20 cellular contexts compared by ENCODE assay signal in the genomic region with DNA sequence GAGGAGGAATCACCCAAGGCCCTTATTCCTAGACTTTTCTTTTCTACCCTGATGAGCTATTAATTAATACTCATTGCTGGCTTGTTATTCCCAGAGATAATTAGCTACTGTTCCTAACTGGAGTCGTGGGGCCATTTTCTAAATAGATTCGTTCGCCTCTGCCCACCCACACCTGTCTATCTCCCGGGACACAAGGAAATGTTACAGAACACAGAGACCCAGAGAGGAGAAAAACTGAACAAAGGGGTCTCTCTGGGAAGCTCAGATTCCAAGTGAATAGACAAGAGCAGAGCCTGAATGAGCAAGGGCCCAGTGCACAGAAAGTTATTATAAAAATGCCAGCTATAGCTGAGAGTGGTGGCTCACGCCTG.
"Had no signal": no experiment of that assay in that cellular context is flagged by ENCODE, and none has a peak within 500 bp of the region (broad histone marks: within the 10 kb centered on the region; RNA-seq: fewer than 3 reads in every experiment).

No MANE protein-coding gene starts in this region.

- H3K4me3 ChIP-seq: coronary artery, left lung, prostate gland, right atrium auricular region, sigmoid colon, stomach, thyroid gland had no signal

- H3K9me3 ChIP-seq: left lung, prostate gland, right atrium auricular region, sigmoid colon, stomach, thyroid gland had no signal

- H3K4me3 Mint-ChIP-seq: naive thymus-derived CD4-positive, alpha-beta T cell; nephron; stimulated activated effector memory CD8-positive, alpha-beta T cell treated with anti-CD3 and anti-CD28 coated beads, Interleukin-12 subunit alpha, Interleukin-12 subunit beta, amount 100 ng/mL, for 72 hours had no signal

- H3K27me3 ChIP-seq: right atrium auricular region, thyroid gland had no signal

- H3K27ac ChIP-seq: coronary artery, left lung, prostate gland, right atrium auricular region, sigmoid colon, stomach, thyroid gland had no signal

- H3K4me1 Mint-ChIP-seq: nephron; stimulated activated effector memory CD8-positive, alpha-beta T cell treated with anti-CD3 and anti-CD28 coated beads, Interleukin-12 subunit alpha, Interleukin-12 subunit beta, amount 100 ng/mL, for 72 hours had no signal

- H3K36me3 ChIP-seq: left lung, prostate gland, right atrium auricular region, sigmoid colon, stomach, thyroid gland had no signal

- DNase-seq: dermis blood vessel endothelial cell; effector memory CD4-positive, alpha-beta T cell; left cardiac atrium; left lung; mesenchymal stem cell; midbrain; naive thymus-derived CD4-positive, alpha-beta T cell; nucleus accumbens; sigmoid colon; stimulated activated CD4-positive, alpha-beta T cell treated with anti-CD3 and anti-CD28 coated beads, Interleukin-2, amount 100 ng/mL, for 24 hours; stimulated activated CD4-positive, alpha-beta T cell treated with anti-CD3 and anti-CD28 coated beads, Interleukin-4, amount 100 ng/mL, for 24 hours; stimulated activated naive CD4-positive, alpha-beta T cell treated with Interleukin-2 at 50 U/mL for 16 hours; stomach; thyroid gland; trophoblast cell had no signal

- ATAC-seq: left cardiac atrium; left lung; naive thymus-derived CD4-positive, alpha-beta T cell; stimulated activated effector memory CD8-positive, alpha-beta T cell treated with anti-CD3 and anti-CD28 coated beads, Interleukin-12 subunit alpha, Interleukin-12 subunit beta, amount 100 ng/mL, for 72 hours had no signal

- H3K36me3 Mint-ChIP-seq: naive thymus-derived CD4-positive, alpha-beta T cell; stimulated activated effector memory CD8-positive, alpha-beta T cell treated with anti-CD3 and anti-CD28 coated beads, Interleukin-12 subunit alpha, Interleukin-12 subunit beta, amount 100 ng/mL, for 72 hours had no signal

- H3K27ac Mint-ChIP-seq: naive thymus-derived CD4-positive, alpha-beta T cell; stimulated activated effector memory CD8-positive, alpha-beta T cell treated with anti-CD3 and anti-CD28 coated beads, Interleukin-12 subunit alpha, Interleukin-12 subunit beta, amount 100 ng/mL, for 72 hours had no signal

- H3K9me3 Mint-ChIP-seq: naive thymus-derived CD4-positive, alpha-beta T cell; nephron; stimulated activated effector memory CD8-positive, alpha-beta T cell treated with anti-CD3 and anti-CD28 coated beads, Interleukin-12 subunit alpha, Interleukin-12 subunit beta, amount 100 ng/mL, for 72 hours had no signal
